In genomic region chr3:190883141-190883540, GRCh38 we compare ENCODE assay signal across 10 cellular contexts. TPM values are rescaled to one million over a fixed set of nuclear protein-coding genes. Genes with fewer than 3 reads are reported as not detected.
"Had no signal": no experiment of that assay in that cellular context is flagged by ENCODE, and none has a peak within 500 bp of the region (broad histone marks: within the 10 kb centered on the region; RNA-seq: fewer than 3 reads in every experiment).

No MANE protein-coding gene starts in this region.

- H3K36me3 ChIP-seq: HAP-1 had no signal

- H3K9me3 ChIP-seq: HAP-1 had no signal

- ATAC-seq: GM23338, HCT116 had no signal

- DNase-seq: H7, HFFc6, KG1 had no signal

- H3K27ac ChIP-seq: HL-60 had no signal

- H3K4me1 ChIP-seq: HAP-1 had no signal

- H3K4me3 ChIP-seq: GM23338, HAP-1 had no signal

- H2AFZ ChIP-seq: GM23338 had no signal

- H3K4me2 ChIP-seq: GM23338 had no signal

RNA-seq across cellular contexts. Expression of gene GMNC, which starts 20.6 kb away (rescaled TPM):
- total RNA-seq: H4, HT1080 had no signal
- polyA plus RNA-seq: IgD-negative memory B cell had no signal
